1 cellular context compared by ENCODE assay signal in genomic region chr19:1018393-1018792, GRCh38.
TF ChIP-seq lines count a peak whose summit lies in the region.

No MANE protein-coding gene starts in this region.

TF ChIP-seq in K562, 482 proteins besides CTCF, POLR2A, EP300 and RAD21 (continued from another document and continues in another):
- TF ChIP-seq, protein P1, sequence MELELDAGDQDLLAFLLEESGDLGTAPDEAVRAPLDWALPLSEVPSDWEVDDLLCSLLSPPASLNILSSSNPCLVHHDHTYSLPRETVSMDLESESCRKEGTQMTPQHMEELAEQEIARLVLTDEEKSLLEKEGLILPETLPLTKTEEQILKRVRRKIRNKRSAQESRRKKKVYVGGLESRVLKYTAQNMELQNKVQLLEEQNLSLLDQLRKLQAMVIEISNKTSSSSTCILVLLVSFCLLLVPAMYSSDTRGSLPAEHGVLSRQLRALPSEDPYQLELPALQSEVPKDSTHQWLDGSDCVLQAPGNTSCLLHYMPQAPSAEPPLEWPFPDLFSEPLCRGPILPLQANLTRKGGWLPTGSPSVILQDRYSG (tag; conservative IDR thresholded peaks at IDR 0.05; ENCODE audit: low read depth) = no peak
- TF ChIP-seq, protein P2, sequence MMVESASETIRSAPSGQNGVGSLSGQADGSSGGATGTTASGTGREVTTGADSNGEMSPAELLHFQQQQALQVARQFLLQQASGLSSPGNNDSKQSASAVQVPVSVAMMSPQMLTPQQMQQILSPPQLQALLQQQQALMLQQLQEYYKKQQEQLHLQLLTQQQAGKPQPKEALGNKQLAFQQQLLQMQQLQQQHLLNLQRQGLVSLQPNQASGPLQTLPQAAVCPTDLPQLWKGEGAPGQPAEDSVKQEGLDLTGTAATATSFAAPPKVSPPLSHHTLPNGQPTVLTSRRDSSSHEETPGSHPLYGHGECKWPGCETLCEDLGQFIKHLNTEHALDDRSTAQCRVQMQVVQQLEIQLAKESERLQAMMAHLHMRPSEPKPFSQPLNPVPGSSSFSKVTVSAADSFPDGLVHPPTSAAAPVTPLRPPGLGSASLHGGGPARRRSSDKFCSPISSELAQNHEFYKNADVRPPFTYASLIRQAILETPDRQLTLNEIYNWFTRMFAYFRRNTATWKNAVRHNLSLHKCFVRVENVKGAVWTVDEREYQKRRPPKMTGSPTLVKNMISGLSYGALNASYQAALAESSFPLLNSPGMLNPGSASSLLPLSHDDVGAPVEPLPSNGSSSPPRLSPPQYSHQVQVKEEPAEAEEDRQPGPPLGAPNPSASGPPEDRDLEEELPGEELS (CRISPR knock-in tag; IDR thresholded peaks at IDR 0.05; ENCODE audit: borderline replicate concordance) = no peak
- TF ChIP-seq E4F1 (CRISPR knock-in tag; IDR thresholded peaks at IDR 0.05; ENCODE audit: borderline replicate concordance) (no peak), MAFF (IDR thresholded peaks at IDR 0.05; ENCODE audit: low read length) (no peak), ZNF12 (CRISPR knock-in tag; IDR thresholded peaks at IDR 0.05) (no peak), TAL1 (IDR thresholded peaks at IDR 0.05) (peak; percentile 79), RFX1 (IDR thresholded peaks at IDR 0.05) (no peak), ZNF444 (CRISPR knock-in tag; IDR thresholded peaks at IDR 0.05) (no peak), BRF1 (IDR thresholded peaks at IDR 0.05; ENCODE audit: borderline replicate concordance, extremely low read depth, insufficient read length) (no peak), NCOA1 (IDR thresholded peaks at IDR 0.05; ENCODE audit: low read depth) (no peak), KLF16 (IDR thresholded peaks at IDR 0.05) (peak; percentile 49; the same call in 1 of the 2 replicates), MLLT1 (IDR thresholded peaks at IDR 0.05) (no peak), ETV6 (IDR thresholded peaks at IDR 0.05; ENCODE audit: borderline replicate concordance in 1 of 2, low read depth in 2 of 2, low read length in 1 of 2) (no peak), ETV6 (CRISPR knock-in tag; IDR thresholded peaks at IDR 0.05; ENCODE audit: borderline replicate concordance) (no peak), NR1H2 (CRISPR knock-in tag; IDR thresholded peaks at IDR 0.05) (no peak), TAF7 (tag; IDR thresholded peaks at IDR 0.05) (no peak), ETV5 (CRISPR knock-in tag; IDR thresholded peaks at IDR 0.05; ENCODE audit: low read depth) (no peak), RBM22 (IDR thresholded peaks at IDR 0.05; ENCODE audit: low read depth, low read length, poor library complexity, severe bottlenecking) (no peak), SIN3A (IDR thresholded peaks at IDR 0.05; ENCODE audit: borderline replicate concordance in 2 of 2, control insufficient read depth in 1 of 2, low read depth in 2 of 2, low read length in 2 of 2) (no peak), SMAD4 (CRISPR knock-in tag; conservative IDR thresholded peaks at IDR 0.05) (peak; percentile 73), CEBPB (tag; IDR thresholded peaks at IDR 0.05) (no peak), SIRT6 (IDR thresholded peaks at IDR 0.05; ENCODE audit: low read depth, low read length) (no peak), GABPB2 (CRISPR knock-in tag; conservative IDR thresholded peaks at IDR 0.05) (no peak), ARNT (IDR thresholded peaks at IDR 0.05) (no peak), SRSF7 (optimal IDR thresholded peaks at IDR 0.05; ENCODE audit: low read depth, low read length) (no peak), ZC3H8 (IDR thresholded peaks at IDR 0.05) (no peak), ETS2 (tag; IDR thresholded peaks at IDR 0.05; ENCODE audit: borderline replicate concordance, poor library complexity, severe bottlenecking) (no peak), NFXL1 (CRISPR knock-in tag; IDR thresholded peaks at IDR 0.05) (no peak), CREM (IDR thresholded peaks at IDR 0.05; ENCODE audit: low read depth) (0 out of 2 replicates have a peak, but pooled peaks have one; percentile 11), MNT (conservative IDR thresholded peaks at IDR 0.05) (peak in 1 of 2 experiments; percentile 51; a peak in 1 of 4 replicates), FOSL1 (tag; conservative IDR thresholded peaks at IDR 0.05) (no peak), TEAD2 (tag; IDR thresholded peaks at IDR 0.05) (no peak), SMARCA4 (IDR thresholded peaks at IDR 0.05) (peak; percentile 49; the same call in 1 of the 2 replicates), TCF3 (CRISPR knock-in tag; IDR thresholded peaks at IDR 0.05) (peak; percentile 86), POU5F1 (IDR thresholded peaks at IDR 0.05; ENCODE audit: borderline replicate concordance, low read depth, low read length, partially characterized antibody) (no peak), NCOA4 (IDR thresholded peaks at IDR 0.05; ENCODE audit: partially characterized antibody) (no peak), BCL6 (CRISPR knock-in tag; IDR thresholded peaks at IDR 0.05) (no peak), ZNF695 (CRISPR knock-in tag; IDR thresholded peaks at IDR 0.05) (no peak), XRCC3 (IDR thresholded peaks at IDR 0.05) (no peak), NFIC (IDR thresholded peaks at IDR 0.05) (peak; percentile 40; the same call in 1 of the 2 replicates), ESRRB (CRISPR knock-in tag; IDR thresholded peaks at IDR 0.05; ENCODE audit: borderline replicate concordance) (no peak), STAT5A (IDR thresholded peaks at IDR 0.05; ENCODE audit: borderline replicate concordance, low read length) (peak; percentile 48; the same call in 1 of the 2 replicates), ZNF174 (CRISPR knock-in tag; IDR thresholded peaks at IDR 0.05) (no peak)
- TF ChIP-seq, protein P3, sequence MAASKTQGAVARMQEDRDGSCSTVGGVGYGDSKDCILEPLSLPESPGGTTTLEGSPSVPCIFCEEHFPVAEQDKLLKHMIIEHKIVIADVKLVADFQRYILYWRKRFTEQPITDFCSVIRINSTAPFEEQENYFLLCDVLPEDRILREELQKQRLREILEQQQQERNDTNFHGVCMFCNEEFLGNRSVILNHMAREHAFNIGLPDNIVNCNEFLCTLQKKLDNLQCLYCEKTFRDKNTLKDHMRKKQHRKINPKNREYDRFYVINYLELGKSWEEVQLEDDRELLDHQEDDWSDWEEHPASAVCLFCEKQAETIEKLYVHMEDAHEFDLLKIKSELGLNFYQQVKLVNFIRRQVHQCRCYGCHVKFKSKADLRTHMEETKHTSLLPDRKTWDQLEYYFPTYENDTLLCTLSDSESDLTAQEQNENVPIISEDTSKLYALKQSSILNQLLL (CRISPR knock-in tag; IDR thresholded peaks at IDR 0.05; ENCODE audit: borderline replicate concordance) = no peak
- TF ChIP-seq, protein P4, sequence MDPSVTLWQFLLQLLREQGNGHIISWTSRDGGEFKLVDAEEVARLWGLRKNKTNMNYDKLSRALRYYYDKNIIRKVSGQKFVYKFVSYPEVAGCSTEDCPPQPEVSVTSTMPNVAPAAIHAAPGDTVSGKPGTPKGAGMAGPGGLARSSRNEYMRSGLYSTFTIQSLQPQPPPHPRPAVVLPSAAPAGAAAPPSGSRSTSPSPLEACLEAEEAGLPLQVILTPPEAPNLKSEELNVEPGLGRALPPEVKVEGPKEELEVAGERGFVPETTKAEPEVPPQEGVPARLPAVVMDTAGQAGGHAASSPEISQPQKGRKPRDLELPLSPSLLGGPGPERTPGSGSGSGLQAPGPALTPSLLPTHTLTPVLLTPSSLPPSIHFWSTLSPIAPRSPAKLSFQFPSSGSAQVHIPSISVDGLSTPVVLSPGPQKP (CRISPR knock-in tag; IDR thresholded peaks at IDR 0.05) = no peak
- TF ChIP-seq, protein P5, sequence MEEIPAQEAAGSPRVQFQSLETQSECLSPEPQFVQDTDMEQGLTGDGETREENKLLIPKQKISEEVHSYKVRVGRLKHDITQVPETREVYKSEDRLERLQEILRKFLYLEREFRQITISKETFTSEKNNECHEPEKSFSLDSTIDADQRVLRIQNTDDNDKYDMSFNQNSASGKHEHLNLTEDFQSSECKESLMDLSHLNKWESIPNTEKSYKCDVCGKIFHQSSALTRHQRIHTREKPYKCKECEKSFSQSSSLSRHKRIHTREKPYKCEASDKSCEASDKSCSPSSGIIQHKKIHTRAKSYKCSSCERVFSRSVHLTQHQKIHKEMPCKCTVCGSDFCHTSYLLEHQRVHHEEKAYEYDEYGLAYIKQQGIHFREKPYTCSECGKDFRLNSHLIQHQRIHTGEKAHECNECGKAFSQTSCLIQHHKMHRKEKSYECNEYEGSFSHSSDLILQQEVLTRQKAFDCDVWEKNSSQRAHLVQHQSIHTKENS (CRISPR knock-in tag; IDR thresholded peaks at IDR 0.05) = no peak
- TF ChIP-seq, protein P6, sequence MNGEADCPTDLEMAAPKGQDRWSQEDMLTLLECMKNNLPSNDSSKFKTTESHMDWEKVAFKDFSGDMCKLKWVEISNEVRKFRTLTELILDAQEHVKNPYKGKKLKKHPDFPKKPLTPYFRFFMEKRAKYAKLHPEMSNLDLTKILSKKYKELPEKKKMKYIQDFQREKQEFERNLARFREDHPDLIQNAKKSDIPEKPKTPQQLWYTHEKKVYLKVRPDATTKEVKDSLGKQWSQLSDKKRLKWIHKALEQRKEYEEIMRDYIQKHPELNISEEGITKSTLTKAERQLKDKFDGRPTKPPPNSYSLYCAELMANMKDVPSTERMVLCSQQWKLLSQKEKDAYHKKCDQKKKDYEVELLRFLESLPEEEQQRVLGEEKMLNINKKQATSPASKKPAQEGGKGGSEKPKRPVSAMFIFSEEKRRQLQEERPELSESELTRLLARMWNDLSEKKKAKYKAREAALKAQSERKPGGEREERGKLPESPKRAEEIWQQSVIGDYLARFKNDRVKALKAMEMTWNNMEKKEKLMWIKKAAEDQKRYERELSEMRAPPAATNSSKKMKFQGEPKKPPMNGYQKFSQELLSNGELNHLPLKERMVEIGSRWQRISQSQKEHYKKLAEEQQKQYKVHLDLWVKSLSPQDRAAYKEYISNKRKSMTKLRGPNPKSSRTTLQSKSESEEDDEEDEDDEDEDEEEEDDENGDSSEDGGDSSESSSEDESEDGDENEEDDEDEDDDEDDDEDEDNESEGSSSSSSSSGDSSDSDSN (IDR thresholded peaks at IDR 0.05; ENCODE audit: borderline replicate concordance in 1 of 2, low read depth in 2 of 2, low read length in 2 of 2) = no peak
- TF ChIP-seq, protein P7, sequence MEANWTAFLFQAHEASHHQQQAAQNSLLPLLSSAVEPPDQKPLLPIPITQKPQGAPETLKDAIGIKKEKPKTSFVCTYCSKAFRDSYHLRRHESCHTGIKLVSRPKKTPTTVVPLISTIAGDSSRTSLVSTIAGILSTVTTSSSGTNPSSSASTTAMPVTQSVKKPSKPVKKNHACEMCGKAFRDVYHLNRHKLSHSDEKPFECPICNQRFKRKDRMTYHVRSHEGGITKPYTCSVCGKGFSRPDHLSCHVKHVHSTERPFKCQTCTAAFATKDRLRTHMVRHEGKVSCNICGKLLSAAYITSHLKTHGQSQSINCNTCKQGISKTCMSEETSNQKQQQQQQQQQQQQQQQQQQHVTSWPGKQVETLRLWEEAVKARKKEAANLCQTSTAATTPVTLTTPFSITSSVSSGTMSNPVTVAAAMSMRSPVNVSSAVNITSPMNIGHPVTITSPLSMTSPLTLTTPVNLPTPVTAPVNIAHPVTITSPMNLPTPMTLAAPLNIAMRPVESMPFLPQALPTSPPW (CRISPR knock-in tag; IDR thresholded peaks at IDR 0.05) = no peak
